In genomic region chr4:71188197-71188625, GRCh38 we compare ENCODE assay signal across 8 cellular contexts.
DNase-seq lines count a peak whose midpoint lies in the region; ATAC-seq and TF ChIP-seq lines count a peak whose summit lies in the region.

No MANE protein-coding gene starts in this region.

- ATAC-seq in psoas muscle (no peak), GM21528 (IDR thresholded peaks at IDR 0.05; ENCODE audit: low FRiP score, unreplicated experiment) (no peak), GM21367 (IDR thresholded peaks at IDR 0.05; ENCODE audit: unreplicated experiment) (no peak)

- H3K4me1 ChIP-seq in psoas muscle: peaks cover 10% of the 10 kb centered on the region

- H3K4me3 ChIP-seq in fibroblast of pulmonary artery (replicated peaks; ENCODE audit: low read depth, low read length): peak overlapping the region; percentile 65
- H3K4me3 ChIP-seq in psoas muscle: peak overlapping the region; percentile 86

- H3K27me3 ChIP-seq in psoas muscle (ENCODE audit: insufficient read depth in 3 of 3, low read length in 2 of 3): no peaks in the 10 kb centered on the region

- H3K27ac ChIP-seq in psoas muscle: peak overlapping the region; percentile 74

- TF ChIP-seq CTCF in fibroblast of pulmonary artery (IDR thresholded peaks at IDR 0.05; ENCODE audit: low read length, missing control alignments): no peak
- no peak for TF ChIP-seq CTCF in psoas muscle (IDR thresholded peaks at IDR 0.05)

- no peaks in the 10 kb centered on the region for H3K36me3 ChIP-seq in psoas muscle (ENCODE audit: insufficient read depth in 1 of 2, low read depth in 1 of 2)

- no peaks in the 10 kb centered on the region for H3K9me3 ChIP-seq in psoas muscle

- intact Hi-C loops in psoas muscle (cut with DNase I): loop anchor here (5.0 to 10.0 kb wide), 4 partner anchors 44 to 527 kb away; no protein-coding TSS in a partner anchor

- WGBS in psoas muscle, 3 donors: 33 to 43% (median 34%) methylated on average over 6 of the region's 6 CpGs

- DNase-seq in ELF-1 (ENCODE audit: low read depth, low spot score) (peak; percentile 30), NCI-H345 (lab: John Stamatoyannopoulos, UW) (peak; percentile 15), fibroblast of pulmonary artery (ENCODE audit: low read depth) (no peak), psoas muscle (no peak), DMS53 (lab: John Stamatoyannopoulos, UW) (no peak), iPS-NIHi11 (ENCODE audit: low spot score) (no peak)

Comparison
In these comparisons a context has a peak if more than half of its experiments do, and no peak if none do; other contexts are left out.
1. DNase-seq: peak in ELF-1 (single experiment) and NCI-H345 (single experiment); none in fibroblast of pulmonary artery (single experiment), psoas muscle (0 of 2), DMS53 (single experiment) and iPS-NIHi11 (single experiment).